20 cellular contexts compared by ENCODE assay signal in genomic region chr2:204260906-204261305, GRCh38.
DNase-seq lines count a peak whose midpoint lies in the region; TF ChIP-seq lines count a peak whose summit lies in the region.
"Had no signal": no experiment of that assay in that cellular context is flagged by ENCODE, and none has a peak within 500 bp of the region (broad histone marks: within the 10 kb centered on the region; RNA-seq: fewer than 3 reads in every experiment).

No MANE protein-coding gene starts in this region.

- H3K4me1 Mint-ChIP-seq in glutamatergic neuron (ENCODE audit: low read depth, unreplicated experiment) (peaks cover 48% of the 10 kb centered on the region), progenitor cell of endocrine pancreas (ENCODE audit: low read depth) (peaks cover 54% of the 10 kb centered on the region)
- H3K4me1 Mint-ChIP-seq: CD8-positive, alpha-beta memory T cell had no signal

- H3K4me3 Mint-ChIP-seq in glutamatergic neuron (ENCODE audit: unreplicated experiment) (peak overlapping the region; percentile 11), progenitor cell of endocrine pancreas (ENCODE audit: low read depth) (no peak overlapping the region)
- H3K4me3 Mint-ChIP-seq: CD14-positive monocyte; CD8-positive, alpha-beta memory T cell had no signal

- H3K27ac Mint-ChIP-seq in glutamatergic neuron (ENCODE audit: unreplicated experiment) (no peak overlapping the region), progenitor cell of endocrine pancreas (peak overlapping the region; percentile 83)
- H3K27ac Mint-ChIP-seq: CD8-positive, alpha-beta memory T cell had no signal

- H3K36me3 Mint-ChIP-seq in glutamatergic neuron (ENCODE audit: unreplicated experiment) = no peaks in the 10 kb centered on the region
- no peaks in the 10 kb centered on the region for H3K36me3 Mint-ChIP-seq in progenitor cell of endocrine pancreas (ENCODE audit: insufficient read depth)
- H3K36me3 Mint-ChIP-seq: CD14-positive monocyte; CD8-positive, alpha-beta memory T cell had no signal

- H3K9me3 Mint-ChIP-seq in glutamatergic neuron (ENCODE audit: unreplicated experiment) (peaks cover 5% of the 10 kb centered on the region), progenitor cell of endocrine pancreas (ENCODE audit: low read depth) (no peaks in the 10 kb centered on the region)
- H3K9me3 Mint-ChIP-seq: CD8-positive, alpha-beta memory T cell had no signal

- H3K27me3 Mint-ChIP-seq in glutamatergic neuron (ENCODE audit: unreplicated experiment) (peaks cover 11% of the 10 kb centered on the region), progenitor cell of endocrine pancreas (peaks cover 11% of the 10 kb centered on the region)

- DNase-seq in NCI-H1694 treated with DMSO at 0.1 percent for 48 hours (lab: John Stamatoyannopoulos, UW) = peak; percentile 50
- DNase-seq in NCI-H1694 (lab: John Stamatoyannopoulos, UW) = no peak
- peak; percentile 99 for DNase-seq in NCI-H82 (lab: John Stamatoyannopoulos, UW)
- DNase-seq in glutamatergic neuron = no peak
- DNase-seq in progenitor cell of endocrine pancreas (ENCODE audit: low spot score, unreplicated experiment) = no peak
- no peak for DNase-seq in DMS53 treated with DMSO at 0.1 percent for 48 hours (lab: John Stamatoyannopoulos, UW; ENCODE audit: unreplicated experiment)
- no peak for DNase-seq in kidney tubule cell (ENCODE audit: low spot score)
- DNase-seq in GF-D8 (lab: John Stamatoyannopoulos, UW) = no peak
- DNase-seq: 8988T; ACHN; BE2C; Calu3; CD8-positive, alpha-beta memory T cell; EL; GDM1; NCI-H187 treated with DMSO at 0.1 percent for 48 hours; NK-92 treated with Interleukin-12 subunit alpha and Interleukin-12 subunit beta, amount 100 ng/mL, for 24 hours; PC-3; SK-N-SH had no signal

- TF ChIP-seq CTCF in glutamatergic neuron (IDR thresholded peaks at IDR 0.05; ENCODE audit: partially characterized antibody, unreplicated experiment) (no peak), progenitor cell of endocrine pancreas (IDR thresholded peaks at IDR 0.05; ENCODE audit: unreplicated experiment) (no peak)

Comparison
In these comparisons a context has a peak if more than half of its experiments do, and no peak if none do; other contexts are left out.
1. DNase-seq: peak in NCI-H1694 treated with DMSO at 0.1 percent for 48 hours (single experiment) and NCI-H82 (single experiment); none in NCI-H1694 (single experiment), glutamatergic neuron (single experiment), progenitor cell of endocrine pancreas (single experiment), DMS53 treated with DMSO at 0.1 percent for 48 hours (single experiment), kidney tubule cell (single experiment) and GF-D8 (single experiment).